9 cellular contexts compared by ENCODE assay signal in genomic region chr13:98565726-98566577, GRCh38. TPM values are rescaled to one million over a fixed set of nuclear protein-coding genes. Genes with fewer than 3 reads are reported as not detected.
A peak's percentile ranks its signal among the peaks of the same experiment; 100 is the strongest.
DNase-seq lines count a peak whose midpoint lies in the region; ATAC-seq and TF ChIP-seq lines count a peak whose summit lies in the region.
"Had no signal": no experiment of that assay in that cellular context is flagged by ENCODE, and none has a peak within 500 bp of the region (broad histone marks: within the 10 kb centered on the region; RNA-seq: fewer than 3 reads in every experiment).

No MANE protein-coding gene starts in this region.

- ATAC-seq in Right ventricle myocardium inferior: peak; percentile 84

- no peak for TF ChIP-seq CTCF in coronary artery (IDR thresholded peaks at IDR 0.05)
- no peak for TF ChIP-seq CTCF in mesothelial cell of epicardium (IDR thresholded peaks at IDR 0.05; ENCODE audit: unreplicated experiment)
- no peak for TF ChIP-seq CTCF in vagina (IDR thresholded peaks at IDR 0.05)

- H3K27me3 ChIP-seq in vagina: no peaks in the 10 kb centered on the region

- H3K27ac ChIP-seq in coronary artery (peak overlapping the region; percentile 57 to 77), vagina (peak overlapping the region; percentile 47)
- H3K27ac ChIP-seq: SK-N-MC had no signal

- no peaks in the 10 kb centered on the region for H3K9me3 ChIP-seq in vagina

- peaks cover 18% of the 10 kb centered on the region for H3K36me3 Mint-ChIP-seq in mesothelial cell of epicardium

- H3K27me3 Mint-ChIP-seq in mesothelial cell of epicardium (ENCODE audit: low read depth): no peaks in the 10 kb centered on the region

- H3K4me1 Mint-ChIP-seq in mesothelial cell of epicardium: peaks cover 47% of the 10 kb centered on the region

- H3K4me3 ChIP-seq in coronary artery (peak overlapping the region; percentile 58), vagina (peak overlapping the region in 1 of 2 donors; percentile 11)
- H3K4me3 ChIP-seq: SK-N-MC had no signal

- H3K4me3 Mint-ChIP-seq in mesothelial cell of epicardium: no peak overlapping the region

- TF ChIP-seq POLR2A in vagina (IDR thresholded peaks at IDR 0.05): no peak

- H3K36me3 ChIP-seq in vagina: no peaks in the 10 kb centered on the region

- DNase-seq in Right ventricle myocardium inferior (ENCODE audit: missing footprints) (peak; percentile 72), cardiac septum (ENCODE audit: low spot score) (no peak), coronary artery (ENCODE audit: low spot score) (no peak), mesothelial cell of epicardium (ENCODE audit: low spot score in 2 of 2, unreplicated experiment in 2 of 2) (no peak), vagina (ENCODE audit: extremely low spot score in 2 of 2) (no peak), NCI-H1436 (lab: John Stamatoyannopoulos, UW) (no peak), NCI-H345 treated with DMSO at 0.1 percent for 48 hours (lab: John Stamatoyannopoulos, UW; ENCODE audit: unreplicated experiment) (no peak)
- no peak for DNase-seq in activated effector memory CD4-positive, alpha-beta T cell treated with Interleukin-2 at 50 U/mL for 16 hours

- intact Hi-C loops in Right ventricle myocardium inferior (cut with DNase I) (no loop called here), cardiac septum (cut with DNase I) (loop anchor here (1.0 to 5.0 kb wide), 3 partner anchors 11 to 84 kb away; partner anchors contain the start of gene STK24), vagina (cut with DNase I) (no loop called here)

- peaks cover 100% of the 10 kb centered on the region for H3K4me1 ChIP-seq in vagina

- peak overlapping the region; percentile 84 for H3K27ac Mint-ChIP-seq in mesothelial cell of epicardium

- peaks cover 9% of the 10 kb centered on the region for H3K9me3 Mint-ChIP-seq in mesothelial cell of epicardium

RNA-seq across cellular contexts. Expression of gene STK24, which starts 11.0 kb away (rescaled TPM):
- total RNA-seq in Right ventricle myocardium inferior (69.6 TPM), cardiac septum (63.5 TPM), mesothelial cell of epicardium (85.4 to 92.1 TPM (median 88.4 TPM) in 3 replicates), vagina (82.5 TPM)
